Comparison of ENCODE assay signal across 22 cellular contexts in genomic region chr2:11807156-11808015, GRCh38.
DNase-seq lines count a peak whose midpoint lies in the region; ATAC-seq and TF ChIP-seq lines count a peak whose summit lies in the region.
"Had no signal": no experiment of that assay in that cellular context is flagged by ENCODE, and none has a peak within 500 bp of the region (broad histone marks: within the 10 kb centered on the region; RNA-seq: fewer than 3 reads in every experiment).

No MANE protein-coding gene starts in this region.

- H3K36me3 ChIP-seq in trophoblast cell (ENCODE audit: control insufficient read depth in 1 of 2, insufficient read depth in 2 of 2, low read length in 2 of 2) = peaks cover 30 to 39% of the 10 kb centered on the region in 2 experiments

- H3K4ac ChIP-seq in trophoblast cell (ENCODE audit: low read depth, low read length) = no peak overlapping the region

- intact Hi-C loops in activated CD8-positive, alpha-beta T cell treated with anti-CD3 and anti-CD28 coated beads for 36 hours (cut with micrococcal nuclease) = no loop called here

- no peak for TF ChIP-seq CTCF in activated CD8-positive, alpha-beta T cell treated with anti-CD3 and anti-CD28 coated beads for 36 hours (IDR thresholded peaks at IDR 0.05)
- no peak for TF ChIP-seq CTCF in chondrocyte (IDR thresholded peaks at IDR 0.05)

- H2BK5ac ChIP-seq in trophoblast cell (ENCODE audit: low read depth, low read length, poor library complexity) = no peak overlapping the region

- H3K36me3 Mint-ChIP-seq in activated CD8-positive, alpha-beta T cell treated with anti-CD3 and anti-CD28 coated beads for 36 hours (ENCODE audit: low read depth) = peaks cover 52% of the 10 kb centered on the region
- peaks cover 68% of the 10 kb centered on the region for H3K36me3 Mint-ChIP-seq in activated CD8-positive, alpha-beta T cell treated with anti-CD3 and anti-CD28 coated beads, Interleukin-2, amount 10 ng/mL, durations not matched to agents 7 days and 5 days (ENCODE audit: low read depth)
- peaks cover 41% of the 10 kb centered on the region for H3K36me3 Mint-ChIP-seq in chondrocyte (ENCODE audit: low read depth)

- H3K23ac ChIP-seq in trophoblast cell (ENCODE audit: low read length) = no peak overlapping the region

- peaks cover 11% of the 10 kb centered on the region for H3K4me1 Mint-ChIP-seq in activated CD8-positive, alpha-beta T cell treated with anti-CD3 and anti-CD28 coated beads for 36 hours (ENCODE audit: low read depth)
- no peaks in the 10 kb centered on the region for H3K4me1 Mint-ChIP-seq in activated CD8-positive, alpha-beta T cell treated with anti-CD3 and anti-CD28 coated beads, Interleukin-2, amount 10 ng/mL, durations not matched to agents 7 days and 5 days (ENCODE audit: low read depth)
- H3K4me1 Mint-ChIP-seq in chondrocyte (ENCODE audit: low read depth) = peaks cover 15% of the 10 kb centered on the region
- H3K4me1 Mint-ChIP-seq: CD14-positive monocyte had no signal

- peak; percentile 63 for DNase-seq in activated CD8-positive, alpha-beta T cell treated with anti-CD3 and anti-CD28 coated beads for 36 hours
- no peak for DNase-seq in activated CD8-positive, alpha-beta T cell treated with anti-CD3 and anti-CD28 coated beads, Interleukin-2, amount 10 ng/mL, durations not matched to agents 7 days and 5 days
- peak; percentile 54 for DNase-seq in ELF-1 (ENCODE audit: low read depth, low spot score)
- no peak for DNase-seq in chondrocyte (ENCODE audit: low spot score)
- peak; percentile 42 to 61 for DNase-seq in trophoblast cell
- no peak for DNase-seq in NCI-H1048 (lab: John Stamatoyannopoulos, UW)
- DNase-seq: activated CD4-positive, alpha-beta T cell treated with anti-CD3 and anti-CD28 coated beads, Interleukin-2, amount 50 U/mL, for 48 hours; activated naive CD8-positive, alpha-beta T cell treated with anti-CD3 and anti-CD28 coated beads, Interleukin-2, amount 10 ng/mL, durations not matched to agents 7 days and 5 days; DMS53; lower lobe of right lung; NCI-H2171; PC-9; SK-N-SH; stimulated activated naive CD4-positive, alpha-beta T cell treated with Interleukin-2 at 50 U/mL for 16 hours had no signal

- H3K9me3 Mint-ChIP-seq in activated CD8-positive, alpha-beta T cell treated with anti-CD3 and anti-CD28 coated beads for 36 hours = no peaks in the 10 kb centered on the region
- no peaks in the 10 kb centered on the region for H3K9me3 Mint-ChIP-seq in activated CD8-positive, alpha-beta T cell treated with anti-CD3 and anti-CD28 coated beads, Interleukin-2, amount 10 ng/mL, durations not matched to agents 7 days and 5 days (ENCODE audit: insufficient read depth)
- no peaks in the 10 kb centered on the region for H3K9me3 Mint-ChIP-seq in chondrocyte (ENCODE audit: low read depth)
- H3K9me3 Mint-ChIP-seq: activated naive CD8-positive, alpha-beta T cell treated with anti-CD3 and anti-CD28 coated beads, Interleukin-2, amount 10 ng/mL, durations not matched to agents 7 days and 5 days; CD14-positive monocyte; naive thymus-derived CD4-positive, alpha-beta T cell had no signal

- H4K8ac ChIP-seq in trophoblast cell (ENCODE audit: low read depth, low read length) = no peak overlapping the region

- H3K27ac Mint-ChIP-seq in activated CD8-positive, alpha-beta T cell treated with anti-CD3 and anti-CD28 coated beads for 36 hours = peak overlapping the region; percentile 39
- H3K27ac Mint-ChIP-seq in activated CD8-positive, alpha-beta T cell treated with anti-CD3 and anti-CD28 coated beads, Interleukin-2, amount 10 ng/mL, durations not matched to agents 7 days and 5 days = no peak overlapping the region
- H3K27ac Mint-ChIP-seq in chondrocyte (ENCODE audit: unreplicated experiment) = peak overlapping the region; percentile 67
- H3K27ac Mint-ChIP-seq: activated naive CD8-positive, alpha-beta T cell treated with anti-CD3 and anti-CD28 coated beads, Interleukin-2, amount 10 ng/mL, durations not matched to agents 7 days and 5 days had no signal

- no peaks in the 10 kb centered on the region for H3K79me2 ChIP-seq in trophoblast cell (ENCODE audit: control insufficient read depth, insufficient read depth, low read length, poor library complexity)
- H3K79me2 ChIP-seq: parathyroid adenoma had no signal

- CTCF ChIA-PET in activated CD8-positive, alpha-beta T cell treated with anti-CD3 and anti-CD28 coated beads for 36 hours (lab: Charles Lee) = interaction anchor here (0.7 to 1.1 kb wide), 3 partner anchors 23 to 125 kb away, joined by 3 to 4 read pairs (median 3); no protein-coding TSS in a partner anchor
- CTCF ChIA-PET in activated CD8-positive, alpha-beta T cell treated with anti-CD3 and anti-CD28 coated beads, Interleukin-2, amount 10 ng/mL, durations not matched to agents 7 days and 5 days (lab: Charles Lee) = interaction anchor here (1.3 kb wide), 1 partner anchor 23 kb away, joined by 3 read pairs; no protein-coding TSS in a partner anchor

- no peaks in the 10 kb centered on the region for H3K27me3 ChIP-seq in trophoblast cell (ENCODE audit: insufficient read depth, low read length)
- H3K27me3 ChIP-seq: esophagus muscularis mucosa had no signal

- no peak overlapping the region for H3K27ac ChIP-seq in trophoblast cell (ENCODE audit: low read depth, low read length)
- H3K27ac ChIP-seq: esophagus muscularis mucosa, lower lobe of right lung, parathyroid adenoma, PC-9 had no signal

- no peak overlapping the region for H2BK12ac ChIP-seq in trophoblast cell (ENCODE audit: low read length)

- H3K14ac ChIP-seq in trophoblast cell (ENCODE audit: low read length) = no peak overlapping the region

- no peak overlapping the region for H3K4me3 ChIP-seq in trophoblast cell (ENCODE audit: low read depth, low read length)
- H3K4me3 ChIP-seq: esophagus muscularis mucosa, K562, lower lobe of right lung, PC-9, smooth muscle cell had no signal

- no peaks in the 10 kb centered on the region for H3K9me3 ChIP-seq in trophoblast cell (ENCODE audit: insufficient read depth, low read depth, low read length)
- H3K9me3 ChIP-seq: esophagus muscularis mucosa, lower lobe of right lung, SK-N-SH had no signal

- H3K9ac ChIP-seq in trophoblast cell (ENCODE audit: low read length) = no peak overlapping the region
- H3K9ac ChIP-seq: parathyroid adenoma, SK-N-SH had no signal

- no peak overlapping the region for H2AFZ ChIP-seq in trophoblast cell (ENCODE audit: insufficient read depth, low read length, poor library complexity)
- H2AFZ ChIP-seq: parathyroid adenoma, PC-9 had no signal

- peak; percentile 91 for ATAC-seq in activated CD8-positive, alpha-beta T cell treated with anti-CD3 and anti-CD28 coated beads for 36 hours
- no peak for ATAC-seq in activated CD8-positive, alpha-beta T cell treated with anti-CD3 and anti-CD28 coated beads, Interleukin-2, amount 10 ng/mL, durations not matched to agents 7 days and 5 days
- ATAC-seq in HG02798 (IDR thresholded peaks at IDR 0.05; ENCODE audit: poor library complexity, unreplicated experiment) (no peak), GM19351 (IDR thresholded peaks at IDR 0.05; ENCODE audit: unreplicated experiment) (no peak)
- ATAC-seq: K562; lower lobe of right lung; naive thymus-derived CD4-positive, alpha-beta T cell had no signal

- H3K18ac ChIP-seq in trophoblast cell (ENCODE audit: low read length) = no peak overlapping the region

- H3K27me3 Mint-ChIP-seq in activated CD8-positive, alpha-beta T cell treated with anti-CD3 and anti-CD28 coated beads for 36 hours = no peaks in the 10 kb centered on the region
- no peaks in the 10 kb centered on the region for H3K27me3 Mint-ChIP-seq in activated CD8-positive, alpha-beta T cell treated with anti-CD3 and anti-CD28 coated beads, Interleukin-2, amount 10 ng/mL, durations not matched to agents 7 days and 5 days (ENCODE audit: low read depth)
- no peaks in the 10 kb centered on the region for H3K27me3 Mint-ChIP-seq in chondrocyte (ENCODE audit: low read depth)
- H3K27me3 Mint-ChIP-seq: activated naive CD8-positive, alpha-beta T cell treated with anti-CD3 and anti-CD28 coated beads, Interleukin-2, amount 10 ng/mL, durations not matched to agents 7 days and 5 days; naive thymus-derived CD4-positive, alpha-beta T cell had no signal

- WGBS in trophoblast cell (ENCODE audit: extremely low coverage, insufficient coverage, insufficient read length) = no CpG with 5 or more reads among the region's 11 CpGs

- no peak overlapping the region for H4K12ac ChIP-seq in trophoblast cell (ENCODE audit: low read depth, low read length)

- POLR2A ChIA-PET in activated CD8-positive, alpha-beta T cell treated with anti-CD3 and anti-CD28 coated beads for 36 hours (lab: Charles Lee) = no interaction called here
- POLR2A ChIA-PET in activated CD8-positive, alpha-beta T cell treated with anti-CD3 and anti-CD28 coated beads, Interleukin-2, amount 10 ng/mL, durations not matched to agents 7 days and 5 days (lab: Charles Lee) = no interaction called here

- H3K4me3 Mint-ChIP-seq in activated CD8-positive, alpha-beta T cell treated with anti-CD3 and anti-CD28 coated beads for 36 hours = no peak overlapping the region
- H3K4me3 Mint-ChIP-seq in activated CD8-positive, alpha-beta T cell treated with anti-CD3 and anti-CD28 coated beads, Interleukin-2, amount 10 ng/mL, durations not matched to agents 7 days and 5 days = no peak overlapping the region
- H3K4me3 Mint-ChIP-seq in chondrocyte (ENCODE audit: unreplicated experiment) = no peak overlapping the region
- H3K4me3 Mint-ChIP-seq: activated naive CD8-positive, alpha-beta T cell treated with anti-CD3 and anti-CD28 coated beads, Interleukin-2, amount 10 ng/mL, durations not matched to agents 7 days and 5 days; CD14-positive monocyte had no signal

- no peak overlapping the region for H3K4me2 ChIP-seq in trophoblast cell (ENCODE audit: low read length)
- H3K4me2 ChIP-seq: PC-9, SK-N-SH, smooth muscle cell had no signal

- peaks cover 0 to 2% of the 10 kb centered on the region in 2 experiments for H3K4me1 ChIP-seq in trophoblast cell (ENCODE audit: control insufficient read depth in 1 of 2, insufficient read depth in 2 of 2, low read length in 2 of 2)
- H3K4me1 ChIP-seq: lower lobe of right lung had no signal

- no peak overlapping the region for H4K91ac ChIP-seq in trophoblast cell (ENCODE audit: low read depth, low read length)

- no peaks in the 10 kb centered on the region for H3K79me1 ChIP-seq in trophoblast cell (ENCODE audit: low read length)

- H2AK5ac ChIP-seq in trophoblast cell (ENCODE audit: low read length) = no peak overlapping the region

- no peak overlapping the region for H2BK120ac ChIP-seq in trophoblast cell (ENCODE audit: insufficient read depth, low read length, poor library complexity)

Comparison
In these comparisons a context has a peak if more than half of its experiments do, and no peak if none do; other contexts are left out.
1. DNase-seq: peak in activated CD8-positive, alpha-beta T cell treated with anti-CD3 and anti-CD28 coated beads for 36 hours (single experiment), ELF-1 (single experiment) and trophoblast cell (2 of 2); none in activated CD8-positive, alpha-beta T cell treated with anti-CD3 and anti-CD28 coated beads, Interleukin-2, amount 10 ng/mL, durations not matched to agents 7 days and 5 days (single experiment), chondrocyte (single experiment) and NCI-H1048 (single experiment).